Comparison of ENCODE assay signal across 9 cellular contexts in genomic region chr10:124648738-124649137, GRCh38.
DNase-seq lines count a peak whose midpoint lies in the region; ATAC-seq and TF ChIP-seq lines count a peak whose summit lies in the region.
"Had no signal": no experiment of that assay in that cellular context is flagged by ENCODE, and none has a peak within 500 bp of the region (broad histone marks: within the 10 kb centered on the region; RNA-seq: fewer than 3 reads in every experiment).

No MANE protein-coding gene starts in this region.

- peaks cover 21% of the 10 kb centered on the region for H3K4me1 Mint-ChIP-seq in osteocyte (ENCODE audit: unreplicated experiment)

- no peak overlapping the region for H3K4me3 Mint-ChIP-seq in osteocyte (ENCODE audit: unreplicated experiment)

- H3K36me3 Mint-ChIP-seq in osteocyte (ENCODE audit: unreplicated experiment) = no peaks in the 10 kb centered on the region

- DNase-seq in HFF-Myc (ENCODE audit: extremely low read depth, low read depth) (peak; percentile 57), NOMO-1 treated with dmso at 0.1 percent for 144 hours (lab: John Stamatoyannopoulos, UW; ENCODE audit: unreplicated experiment) (peak; percentile 59), fibroblast of the aortic adventitia (ENCODE audit: low read depth) (peak; percentile 64), osteocyte (ENCODE audit: extremely low spot score, unreplicated experiment) (no peak), iPS-NIHi7 (ENCODE audit: extremely low spot score) (no peak)
- DNase-seq in activated T-helper 9 cell treated with anti-CD3 and anti-CD28 coated beads, Interleukin-2, amount 50 U/mL, for 16 hours (ENCODE audit: low read depth) = peak; percentile 36

- H3K4me3 ChIP-seq in HFF-Myc (replicated peaks; ENCODE audit: low read depth, low read length) (no peak overlapping the region), fibroblast of the aortic adventitia (ENCODE audit: low read depth, low read length) (no peak overlapping the region)
- H3K4me3 ChIP-seq: SK-N-MC had no signal

- H3K9me3 Mint-ChIP-seq in osteocyte (ENCODE audit: unreplicated experiment) = no peaks in the 10 kb centered on the region

- H3K27ac Mint-ChIP-seq in osteocyte (ENCODE audit: unreplicated experiment) = peak overlapping the region; percentile 28

- ATAC-seq in GM19328 (IDR thresholded peaks at IDR 0.05; ENCODE audit: unreplicated experiment) (no peak), HG02885 (IDR thresholded peaks at IDR 0.05; ENCODE audit: poor library complexity, unreplicated experiment) (no peak)

- H3K27me3 Mint-ChIP-seq in osteocyte (ENCODE audit: unreplicated experiment) = no peaks in the 10 kb centered on the region

- TF ChIP-seq CTCF in HFF-Myc (IDR thresholded peaks at IDR 0.05; ENCODE audit: low read depth, low read length, missing control alignments) = no peak
- no peak for TF ChIP-seq CTCF in fibroblast of the aortic adventitia (IDR thresholded peaks at IDR 0.05; ENCODE audit: insufficient read depth, low read length)
- TF ChIP-seq CTCF in osteocyte (IDR thresholded peaks at IDR 0.05) = no peak

Comparison
In these comparisons a context has a peak if more than half of its experiments do, and no peak if none do; other contexts are left out.
1. DNase-seq: peak in HFF-Myc (single experiment), NOMO-1 treated with dmso at 0.1 percent for 144 hours (single experiment), activated T-helper 9 cell treated with anti-CD3 and anti-CD28 coated beads, Interleukin-2, amount 50 U/mL, for 16 hours (single experiment) and fibroblast of the aortic adventitia (single experiment); none in osteocyte (single experiment) and iPS-NIHi7 (single experiment).